In genomic region chr5:1185652-1186350, GRCh38 we compare ENCODE assay signal across 1 cellular context.
TF ChIP-seq lines count a peak whose summit lies in the region.

No MANE protein-coding gene starts in this region.

TF ChIP-seq in K562, 482 proteins besides CTCF, POLR2A, EP300 and RAD21 (continued from another document and continues in another):
- TF ChIP-seq PBX2 (CRISPR knock-in tag; IDR thresholded peaks at IDR 0.05; ENCODE audit: low read depth) (no peak), PBX2 (tag; conservative IDR thresholded peaks at IDR 0.05; ENCODE audit: low read depth) (peak; percentile 38; the same call in 1 of the 2 replicates), PCBP2 (IDR thresholded peaks at IDR 0.05; ENCODE audit: low read depth, low read length, poor library complexity, severe bottlenecking) (no peak), NR2C1 (IDR thresholded peaks at IDR 0.05) (peak; percentile 63), NR2C1 (tag; IDR thresholded peaks at IDR 0.05) (peak; percentile 88), STAT5B (CRISPR knock-in tag; IDR thresholded peaks at IDR 0.05) (no peak), ZNF253 (CRISPR knock-in tag; conservative IDR thresholded peaks at IDR 0.05) (no peak), RBM39 (optimal IDR thresholded peaks at IDR 0.05; ENCODE audit: low read depth, low read length) (no peak), ZKSCAN3 (CRISPR knock-in tag; IDR thresholded peaks at IDR 0.05) (no peak), PHTF2 (CRISPR knock-in tag; IDR thresholded peaks at IDR 0.05) (no peak), NFRKB (IDR thresholded peaks at IDR 0.05; ENCODE audit: low read depth) (peak; percentile 66; the same call in 1 of the 2 replicates), ZNF589 (CRISPR knock-in tag; IDR thresholded peaks at IDR 0.05; ENCODE audit: low read depth) (peak; percentile 89), GABPB2 (CRISPR knock-in tag; conservative IDR thresholded peaks at IDR 0.05) (no peak), POLR2AphosphoS2 (IDR thresholded peaks at IDR 0.05; ENCODE audit: low read length) (no peak), DDX20 (tag; IDR thresholded peaks at IDR 0.05; ENCODE audit: low read depth) (no peak), TEAD2 (tag; IDR thresholded peaks at IDR 0.05) (no peak), ETV1 (tag; conservative IDR thresholded peaks at IDR 0.05; ENCODE audit: low read depth) (peak; percentile 99), CBX5 (IDR thresholded peaks at IDR 0.05; ENCODE audit: borderline replicate concordance, low read depth) (0 out of 2 replicates have a peak, but pooled peaks have one; percentile 9), BMI1 (IDR thresholded peaks at IDR 0.05; ENCODE audit: low read length) (no peak), ZNF707 (CRISPR knock-in tag; conservative IDR thresholded peaks at IDR 0.05) (no peak), FOXJ2 (tag; IDR thresholded peaks at IDR 0.05) (no peak), TBP (optimal IDR thresholded peaks at IDR 0.05; ENCODE audit: low read depth, low read length) (peak; percentile 37), CHAMP1 (IDR thresholded peaks at IDR 0.05) (no peak), ZNF778 (CRISPR knock-in tag; IDR thresholded peaks at IDR 0.05) (no peak), KAT2B (IDR thresholded peaks at IDR 0.05; ENCODE audit: low read depth, low read length) (no peak), ZNF41 (CRISPR knock-in tag; conservative IDR thresholded peaks at IDR 0.05) (no peak), ZNF217 (CRISPR knock-in tag; IDR thresholded peaks at IDR 0.05) (no peak), KDM4B (IDR thresholded peaks at IDR 0.05; ENCODE audit: borderline replicate concordance in 2 of 2, low read depth in 1 of 2) (no peak), NFE2 (IDR thresholded peaks at IDR 0.05; ENCODE audit: low read depth) (peak; percentile 40; the same call in 1 of the 2 replicates), ZNF584 (CRISPR knock-in tag; IDR thresholded peaks at IDR 0.05; ENCODE audit: low read depth) (peak; percentile 90; the same call in 1 of the 2 replicates), ELF2 (CRISPR knock-in tag; IDR thresholded peaks at IDR 0.05) (peak; percentile 80), C11orf30 (IDR thresholded peaks at IDR 0.05; ENCODE audit: low read depth) (peak; percentile 56; the same call in 1 of the 2 replicates), SMARCA5 (IDR thresholded peaks at IDR 0.05) (no peak), GTF2A2 (tag; IDR thresholded peaks at IDR 0.05) (no peak), ZNF551 (CRISPR knock-in tag; IDR thresholded peaks at IDR 0.05) (no peak), CREB1 (IDR thresholded peaks at IDR 0.05) (peak; percentile 48; the same call in 1 of the 2 replicates), CREB1 (CRISPR knock-in tag; IDR thresholded peaks at IDR 0.05) (no peak), SMAD3 (CRISPR knock-in tag; conservative IDR thresholded peaks at IDR 0.05) (peak; percentile 81; the same call in 1 of the 2 replicates), ZNF263 (CRISPR knock-in tag; IDR thresholded peaks at IDR 0.05; ENCODE audit: borderline replicate concordance) (no peak), PHF20 (IDR thresholded peaks at IDR 0.05; ENCODE audit: partially characterized antibody) (no peak), TCF15 (CRISPR knock-in tag; IDR thresholded peaks at IDR 0.05) (no peak), SMARCC2 (IDR thresholded peaks at IDR 0.05; ENCODE audit: low read depth) (peak; percentile 92)
- TF ChIP-seq, protein P1, sequence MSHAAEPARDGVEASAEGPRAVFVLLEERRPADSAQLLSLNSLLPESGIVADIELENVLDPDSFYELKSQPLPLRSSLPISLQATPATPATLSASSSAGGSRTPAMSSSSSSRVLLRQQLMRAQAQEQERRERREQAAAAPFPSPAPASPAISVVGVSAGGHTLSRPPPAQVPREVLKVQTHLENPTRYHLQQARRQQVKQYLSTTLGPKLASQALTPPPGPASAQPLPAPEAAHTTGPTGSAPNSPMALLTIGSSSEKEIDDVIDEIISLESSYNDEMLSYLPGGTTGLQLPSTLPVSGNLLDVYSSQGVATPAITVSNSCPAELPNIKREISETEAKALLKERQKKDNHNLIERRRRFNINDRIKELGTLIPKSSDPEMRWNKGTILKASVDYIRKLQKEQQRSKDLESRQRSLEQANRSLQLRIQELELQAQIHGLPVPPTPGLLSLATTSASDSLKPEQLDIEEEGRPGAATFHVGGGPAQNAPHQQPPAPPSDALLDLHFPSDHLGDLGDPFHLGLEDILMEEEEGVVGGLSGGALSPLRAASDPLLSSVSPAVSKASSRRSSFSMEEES (CRISPR knock-in tag; IDR thresholded peaks at IDR 0.05): no peak
- TF ChIP-seq, protein P2, sequence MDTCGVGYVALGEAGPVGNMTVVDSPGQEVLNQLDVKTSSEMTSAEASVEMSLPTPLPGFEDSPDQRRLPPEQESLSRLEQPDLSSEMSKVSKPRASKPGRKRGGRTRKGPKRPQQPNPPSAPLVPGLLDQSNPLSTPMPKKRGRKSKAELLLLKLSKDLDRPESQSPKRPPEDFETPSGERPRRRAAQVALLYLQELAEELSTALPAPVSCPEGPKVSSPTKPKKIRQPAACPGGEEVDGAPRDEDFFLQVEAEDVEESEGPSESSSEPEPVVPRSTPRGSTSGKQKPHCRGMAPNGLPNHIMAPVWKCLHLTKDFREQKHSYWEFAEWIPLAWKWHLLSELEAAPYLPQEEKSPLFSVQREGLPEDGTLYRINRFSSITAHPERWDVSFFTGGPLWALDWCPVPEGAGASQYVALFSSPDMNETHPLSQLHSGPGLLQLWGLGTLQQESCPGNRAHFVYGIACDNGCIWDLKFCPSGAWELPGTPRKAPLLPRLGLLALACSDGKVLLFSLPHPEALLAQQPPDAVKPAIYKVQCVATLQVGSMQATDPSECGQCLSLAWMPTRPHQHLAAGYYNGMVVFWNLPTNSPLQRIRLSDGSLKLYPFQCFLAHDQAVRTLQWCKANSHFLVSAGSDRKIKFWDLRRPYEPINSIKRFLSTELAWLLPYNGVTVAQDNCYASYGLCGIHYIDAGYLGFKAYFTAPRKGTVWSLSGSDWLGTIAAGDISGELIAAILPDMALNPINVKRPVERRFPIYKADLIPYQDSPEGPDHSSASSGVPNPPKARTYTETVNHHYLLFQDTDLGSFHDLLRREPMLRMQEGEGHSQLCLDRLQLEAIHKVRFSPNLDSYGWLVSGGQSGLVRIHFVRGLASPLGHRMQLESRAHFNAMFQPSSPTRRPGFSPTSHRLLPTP (IDR thresholded peaks at IDR 0.05; ENCODE audit: borderline replicate concordance, extremely low read depth, insufficient read length): no peak
- TF ChIP-seq, protein P3, sequence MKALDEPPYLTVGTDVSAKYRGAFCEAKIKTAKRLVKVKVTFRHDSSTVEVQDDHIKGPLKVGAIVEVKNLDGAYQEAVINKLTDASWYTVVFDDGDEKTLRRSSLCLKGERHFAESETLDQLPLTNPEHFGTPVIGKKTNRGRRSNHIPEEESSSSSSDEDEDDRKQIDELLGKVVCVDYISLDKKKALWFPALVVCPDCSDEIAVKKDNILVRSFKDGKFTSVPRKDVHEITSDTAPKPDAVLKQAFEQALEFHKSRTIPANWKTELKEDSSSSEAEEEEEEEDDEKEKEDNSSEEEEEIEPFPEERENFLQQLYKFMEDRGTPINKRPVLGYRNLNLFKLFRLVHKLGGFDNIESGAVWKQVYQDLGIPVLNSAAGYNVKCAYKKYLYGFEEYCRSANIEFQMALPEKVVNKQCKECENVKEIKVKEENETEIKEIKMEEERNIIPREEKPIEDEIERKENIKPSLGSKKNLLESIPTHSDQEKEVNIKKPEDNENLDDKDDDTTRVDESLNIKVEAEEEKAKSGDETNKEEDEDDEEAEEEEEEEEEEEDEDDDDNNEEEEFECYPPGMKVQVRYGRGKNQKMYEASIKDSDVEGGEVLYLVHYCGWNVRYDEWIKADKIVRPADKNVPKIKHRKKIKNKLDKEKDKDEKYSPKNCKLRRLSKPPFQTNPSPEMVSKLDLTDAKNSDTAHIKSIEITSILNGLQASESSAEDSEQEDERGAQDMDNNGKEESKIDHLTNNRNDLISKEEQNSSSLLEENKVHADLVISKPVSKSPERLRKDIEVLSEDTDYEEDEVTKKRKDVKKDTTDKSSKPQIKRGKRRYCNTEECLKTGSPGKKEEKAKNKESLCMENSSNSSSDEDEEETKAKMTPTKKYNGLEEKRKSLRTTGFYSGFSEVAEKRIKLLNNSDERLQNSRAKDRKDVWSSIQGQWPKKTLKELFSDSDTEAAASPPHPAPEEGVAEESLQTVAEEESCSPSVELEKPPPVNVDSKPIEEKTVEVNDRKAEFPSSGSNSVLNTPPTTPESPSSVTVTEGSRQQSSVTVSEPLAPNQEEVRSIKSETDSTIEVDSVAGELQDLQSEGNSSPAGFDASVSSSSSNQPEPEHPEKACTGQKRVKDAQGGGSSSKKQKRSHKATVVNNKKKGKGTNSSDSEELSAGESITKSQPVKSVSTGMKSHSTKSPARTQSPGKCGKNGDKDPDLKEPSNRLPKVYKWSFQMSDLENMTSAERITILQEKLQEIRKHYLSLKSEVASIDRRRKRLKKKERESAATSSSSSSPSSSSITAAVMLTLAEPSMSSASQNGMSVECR (CRISPR knock-in tag; IDR thresholded peaks at IDR 0.05): peak; percentile 60
- TF ChIP-seq, protein P4, sequence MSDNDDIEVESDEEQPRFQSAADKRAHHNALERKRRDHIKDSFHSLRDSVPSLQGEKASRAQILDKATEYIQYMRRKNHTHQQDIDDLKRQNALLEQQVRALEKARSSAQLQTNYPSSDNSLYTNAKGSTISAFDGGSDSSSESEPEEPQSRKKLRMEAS (CRISPR knock-in tag; IDR thresholded peaks at IDR 0.05): peak; percentile 51; the same call in 1 of the 2 replicates
- TF ChIP-seq, protein P5, sequence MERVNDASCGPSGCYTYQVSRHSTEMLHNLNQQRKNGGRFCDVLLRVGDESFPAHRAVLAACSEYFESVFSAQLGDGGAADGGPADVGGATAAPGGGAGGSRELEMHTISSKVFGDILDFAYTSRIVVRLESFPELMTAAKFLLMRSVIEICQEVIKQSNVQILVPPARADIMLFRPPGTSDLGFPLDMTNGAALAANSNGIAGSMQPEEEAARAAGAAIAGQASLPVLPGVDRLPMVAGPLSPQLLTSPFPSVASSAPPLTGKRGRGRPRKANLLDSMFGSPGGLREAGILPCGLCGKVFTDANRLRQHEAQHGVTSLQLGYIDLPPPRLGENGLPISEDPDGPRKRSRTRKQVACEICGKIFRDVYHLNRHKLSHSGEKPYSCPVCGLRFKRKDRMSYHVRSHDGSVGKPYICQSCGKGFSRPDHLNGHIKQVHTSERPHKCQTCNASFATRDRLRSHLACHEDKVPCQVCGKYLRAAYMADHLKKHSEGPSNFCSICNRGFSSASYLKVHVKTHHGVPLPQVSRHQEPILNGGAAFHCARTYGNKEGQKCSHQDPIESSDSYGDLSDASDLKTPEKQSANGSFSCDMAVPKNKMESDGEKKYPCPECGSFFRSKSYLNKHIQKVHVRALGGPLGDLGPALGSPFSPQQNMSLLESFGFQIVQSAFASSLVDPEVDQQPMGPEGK (CRISPR knock-in tag; IDR thresholded peaks at IDR 0.05; ENCODE audit: borderline replicate concordance): no peak
